ENCODE assay signal across 1 cellular context in genomic region chr15:88623632-88624031, GRCh38.
TF ChIP-seq lines count a peak whose summit lies in the region.

No MANE protein-coding gene starts in this region.

TF ChIP-seq in HepG2, 621 proteins besides CTCF, POLR2A, EP300 and RAD21:
- TF ChIP-seq ZFP41 (CRISPR knock-in tag; IDR thresholded peaks at IDR 0.05; ENCODE audit: borderline replicate concordance) (no peak), IRF2 (CRISPR knock-in tag; IDR thresholded peaks at IDR 0.05) (peak; percentile 4; the same call in 1 of the 2 replicates)
